Comparison of ENCODE assay signal across 26 cellular contexts in the genomic region with DNA sequence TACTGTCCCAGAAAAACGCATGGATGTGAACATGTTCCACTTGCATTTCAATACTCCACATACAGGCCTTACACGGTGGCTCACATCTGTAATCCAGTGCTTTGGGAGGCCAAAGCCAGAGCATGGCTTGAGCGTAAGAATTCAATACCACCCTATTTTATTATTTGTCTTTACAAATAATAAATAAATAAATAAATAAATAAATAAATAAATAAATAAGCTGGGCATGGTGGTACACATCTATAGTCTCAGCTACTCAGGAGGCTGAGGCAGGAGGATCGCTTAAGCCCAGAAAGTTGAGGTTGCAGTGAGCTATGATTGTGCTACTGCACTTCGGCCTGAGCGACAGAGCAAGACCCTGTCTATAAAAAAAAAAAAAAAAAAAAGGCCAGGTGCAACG. TPM values are rescaled to one million over a fixed set of nuclear protein-coding genes. Genes with fewer than 3 reads are reported as not detected.
DNase-seq lines count a peak whose midpoint lies in the region; ATAC-seq and TF ChIP-seq lines count a peak whose summit lies in the region.
"Had no signal": no experiment of that assay in that cellular context is flagged by ENCODE, and none has a peak within 500 bp of the region (broad histone marks: within the 10 kb centered on the region; RNA-seq: fewer than 3 reads in every experiment).

No MANE protein-coding gene starts in this region.

- H3K27ac Mint-ChIP-seq in activated naive CD8-positive, alpha-beta T cell treated with anti-CD3 and anti-CD28 coated beads, Interleukin-2, amount 10 ng/mL, durations not matched to agents 7 days and 5 days: peak overlapping the region; percentile 87
- H3K27ac Mint-ChIP-seq in activated naive CD8-positive, alpha-beta T cell treated with anti-CD3 and anti-CD28 coated beads, Interleukin-2, amount 50 U/mL, for 24 hours: no peak overlapping the region
- H3K27ac Mint-ChIP-seq in activated T-helper 17 cell treated with anti-CD3 and anti-CD28 coated beads, Interleukin-2, amount 50 U/mL, for 72 hours: no peak overlapping the region

- H3K36me3 ChIP-seq in DND-41 (ENCODE audit: insufficient read depth, low read length): no peaks in the 10 kb centered on the region
- no peaks in the 10 kb centered on the region for H3K36me3 ChIP-seq in uterus
- H3K36me3 ChIP-seq in A673 (ENCODE audit: insufficient read depth, low read length, poor library complexity, severe bottlenecking): no peaks in the 10 kb centered on the region
- H3K36me3 ChIP-seq: colonic mucosa had no signal

- H3K27ac ChIP-seq in DND-41 (ENCODE audit: low read length) (peak overlapping the region; percentile 97), uterus (peak overlapping the region; percentile 57 to 75), A673 (ENCODE audit: low read depth, low read length, poor library complexity, severe bottlenecking) (no peak overlapping the region)
- H3K27ac ChIP-seq: KMS-11, VCaP had no signal

- POLR2A ChIA-PET in activated naive CD8-positive, alpha-beta T cell treated with anti-CD3 and anti-CD28 coated beads, Interleukin-2, amount 10 ng/mL, durations not matched to agents 7 days and 5 days (lab: Charles Lee): interaction anchor here (0.7 to 1.5 kb wide), 3 partner anchors 78 to 274 kb away, joined by 4 to 6 read pairs (median 4); partner anchors contain the start of gene RPL23
- POLR2A ChIA-PET in A673 (lab: Charles Lee; ENCODE audit: low non-redundant PET): no interaction called here

- no peaks in the 10 kb centered on the region for H3K27me3 Mint-ChIP-seq in activated naive CD8-positive, alpha-beta T cell treated with anti-CD3 and anti-CD28 coated beads, Interleukin-2, amount 10 ng/mL, durations not matched to agents 7 days and 5 days
- no peaks in the 10 kb centered on the region for H3K27me3 Mint-ChIP-seq in activated naive CD8-positive, alpha-beta T cell treated with anti-CD3 and anti-CD28 coated beads, Interleukin-2, amount 50 U/mL, for 24 hours
- H3K27me3 Mint-ChIP-seq in activated T-helper 17 cell treated with anti-CD3 and anti-CD28 coated beads, Interleukin-2, amount 50 U/mL, for 72 hours: no peaks in the 10 kb centered on the region

- H3K4me1 ChIP-seq in DND-41 (ENCODE audit: insufficient read depth, low read length): peaks cover 48% of the 10 kb centered on the region
- H3K4me1 ChIP-seq in uterus: peaks cover 0 to 15% of the 10 kb centered on the region in 2 donors
- H3K4me1 ChIP-seq in A673 (ENCODE audit: insufficient read depth, low read length, poor library complexity, severe bottlenecking): peaks cover 13% of the 10 kb centered on the region
- H3K4me1 ChIP-seq: colonic mucosa had no signal

- no peaks in the 10 kb centered on the region for H3K79me2 ChIP-seq in DND-41 (ENCODE audit: insufficient read depth, low read length)

- H3K4me3 ChIP-seq in DND-41 (ENCODE audit: low read depth in 1 of 2, low read length in 2 of 2): no peak overlapping the region
- H3K4me3 ChIP-seq in uterus: no peak overlapping the region
- no peak overlapping the region for H3K4me3 ChIP-seq in A673 (ENCODE audit: low read depth, low read length, poor library complexity, severe bottlenecking)
- H3K4me3 ChIP-seq: colonic mucosa had no signal

- H3K9me3 ChIP-seq in DND-41 (ENCODE audit: insufficient read depth, low read length, severe bottlenecking) (no peaks in the 10 kb centered on the region), uterus (no peaks in the 10 kb centered on the region), A673 (ENCODE audit: low read depth, low read length, poor library complexity, severe bottlenecking) (no peaks in the 10 kb centered on the region)
- H3K9me3 ChIP-seq: colonic mucosa had no signal

- 0 out of 2 replicates have a peak overlapping the region, but pooled peaks have one; percentile 62 for H3K9ac ChIP-seq in DND-41 (ENCODE audit: low read depth, low read length)
- H3K9ac ChIP-seq: KMS-11 had no signal

- no peak overlapping the region for H2AFZ ChIP-seq in DND-41 (ENCODE audit: low read depth, low read length)

- peaks cover 49% of the 10 kb centered on the region for H3K4me1 Mint-ChIP-seq in activated naive CD8-positive, alpha-beta T cell treated with anti-CD3 and anti-CD28 coated beads, Interleukin-2, amount 10 ng/mL, durations not matched to agents 7 days and 5 days
- peaks cover 62% of the 10 kb centered on the region for H3K4me1 Mint-ChIP-seq in activated naive CD8-positive, alpha-beta T cell treated with anti-CD3 and anti-CD28 coated beads, Interleukin-2, amount 50 U/mL, for 24 hours
- peaks cover 48% of the 10 kb centered on the region for H3K4me1 Mint-ChIP-seq in activated T-helper 17 cell treated with anti-CD3 and anti-CD28 coated beads, Interleukin-2, amount 50 U/mL, for 72 hours

- H3K4me3 Mint-ChIP-seq in activated naive CD8-positive, alpha-beta T cell treated with anti-CD3 and anti-CD28 coated beads, Interleukin-2, amount 10 ng/mL, durations not matched to agents 7 days and 5 days: peak overlapping the region; percentile 73
- H3K4me3 Mint-ChIP-seq in activated naive CD8-positive, alpha-beta T cell treated with anti-CD3 and anti-CD28 coated beads, Interleukin-2, amount 50 U/mL, for 24 hours: no peak overlapping the region
- H3K4me3 Mint-ChIP-seq in activated T-helper 17 cell treated with anti-CD3 and anti-CD28 coated beads, Interleukin-2, amount 50 U/mL, for 72 hours: peak overlapping the region; percentile 59

- no TSS peak for BruUV-seq in A673 (replicated peaks; lab: Mats Ljungman, UMichigan)

- no peak for ATAC-seq in activated naive CD8-positive, alpha-beta T cell treated with anti-CD3 and anti-CD28 coated beads, Interleukin-2, amount 10 ng/mL, durations not matched to agents 7 days and 5 days (ENCODE audit: low read depth)
- no peak for ATAC-seq in activated naive CD8-positive, alpha-beta T cell treated with anti-CD3 and anti-CD28 coated beads, Interleukin-2, amount 50 U/mL, for 24 hours
- ATAC-seq in DND-41 (ENCODE audit: insufficient read depth, low read depth): no peak
- ATAC-seq in activated T-helper 17 cell treated with anti-CD3 and anti-CD28 coated beads, Interleukin-2, amount 50 U/mL, for 72 hours (replicated peaks): no peak
- ATAC-seq: right cardiac atrium, SK-N-SH treated with all-trans-retinoic acid at 6 μM for 48 hours had no signal

- H3K4me2 ChIP-seq in DND-41 (ENCODE audit: insufficient read depth, low read length): peak overlapping the region; percentile 76
- H3K4me2 ChIP-seq: KMS-11 had no signal

- intact Hi-C loops in uterus (cut with DNase I; ENCODE audit: low total_unique reads): no loop called here
- intact Hi-C loops in A673 (cut with micrococcal nuclease; ENCODE audit: unreplicated experiment): no loop called here

- CTCF ChIA-PET in A673 (lab: Charles Lee): no interaction called here

- peaks cover 2% of the 10 kb centered on the region for H3K36me3 Mint-ChIP-seq in activated naive CD8-positive, alpha-beta T cell treated with anti-CD3 and anti-CD28 coated beads, Interleukin-2, amount 10 ng/mL, durations not matched to agents 7 days and 5 days
- H3K36me3 Mint-ChIP-seq in activated naive CD8-positive, alpha-beta T cell treated with anti-CD3 and anti-CD28 coated beads, Interleukin-2, amount 50 U/mL, for 24 hours (ENCODE audit: low read depth): no peaks in the 10 kb centered on the region
- H3K36me3 Mint-ChIP-seq in activated T-helper 17 cell treated with anti-CD3 and anti-CD28 coated beads, Interleukin-2, amount 50 U/mL, for 72 hours (ENCODE audit: low read depth): no peaks in the 10 kb centered on the region

- TF ChIP-seq CTCF in DND-41 (IDR thresholded peaks at IDR 0.05; ENCODE audit: borderline replicate concordance, extremely low read depth, low read length, poor library complexity, severe bottlenecking) (no peak), uterus (IDR thresholded peaks at IDR 0.05) (no peak), A673 (conservative IDR thresholded peaks at IDR 0.05; ENCODE audit: low read depth, low read length) (no peak)

- H4K20me1 ChIP-seq in DND-41 (ENCODE audit: insufficient read depth, low read length): no peaks in the 10 kb centered on the region

- no peaks in the 10 kb centered on the region for H3K9me3 Mint-ChIP-seq in activated naive CD8-positive, alpha-beta T cell treated with anti-CD3 and anti-CD28 coated beads, Interleukin-2, amount 10 ng/mL, durations not matched to agents 7 days and 5 days
- H3K9me3 Mint-ChIP-seq in activated naive CD8-positive, alpha-beta T cell treated with anti-CD3 and anti-CD28 coated beads, Interleukin-2, amount 50 U/mL, for 24 hours: no peaks in the 10 kb centered on the region
- H3K9me3 Mint-ChIP-seq in activated T-helper 17 cell treated with anti-CD3 and anti-CD28 coated beads, Interleukin-2, amount 50 U/mL, for 72 hours: no peaks in the 10 kb centered on the region

- no peaks in the 10 kb centered on the region for H3K27me3 ChIP-seq in DND-41 (ENCODE audit: insufficient read depth, low read length, poor library complexity)
- H3K27me3 ChIP-seq in uterus: no peaks in the 10 kb centered on the region
- H3K27me3 ChIP-seq in A673 (replicated peaks; ENCODE audit: insufficient read depth, low read depth, low read length, poor library complexity): no peaks in the 10 kb centered on the region
- H3K27me3 ChIP-seq: colonic mucosa had no signal

- no peak for TF ChIP-seq POLR2A in uterus (IDR thresholded peaks at IDR 0.05)

- DNase-seq in activated naive CD8-positive, alpha-beta T cell treated with anti-CD3 and anti-CD28 coated beads, Interleukin-2, amount 10 ng/mL, durations not matched to agents 7 days and 5 days: no peak
- DNase-seq in activated naive CD8-positive, alpha-beta T cell treated with anti-CD3 and anti-CD28 coated beads, Interleukin-2, amount 50 U/mL, for 24 hours: no peak
- DNase-seq in DND-41 (no peak), uterus (no peak), A673 (ENCODE audit: low spot score) (no peak), NCI-H446 (lab: John Stamatoyannopoulos, UW) (no peak)
- DNase-seq: activated CD4-positive, alpha-beta T cell treated with anti-CD3 and anti-CD28 coated beads, Interleukin-2, amount 50 U/mL, for 4 hours; activated gamma-delta T cell; activated T-cell treated with anti-CD3 and anti-CD28 coated beads for 4 hours; amygdala; colonic mucosa; erythroblast; foreskin fibroblast; GDM1; GOT3; head of caudate nucleus; kidney glomerular epithelial cell; NCI-H1436 treated with DMSO at 0.1 percent for 48 hours; NCI-H510A; right cardiac atrium; trophoblast cell had no signal

RNA-seq across cellular contexts. Expression of gene PLXDC1, which starts 53.9 kb away (rescaled TPM):
- 10 to 100 TPM in 1 of 2 experiments, 1 to 10 TPM in 1; 9.6 to 17.9 TPM for total RNA-seq in activated naive CD8-positive, alpha-beta T cell treated with anti-CD3 and anti-CD28 coated beads, Interleukin-2, amount 10 ng/mL, durations not matched to agents 7 days and 5 days
- total RNA-seq in activated T-helper 17 cell treated with anti-CD3 and anti-CD28 coated beads, Interleukin-2, amount 50 U/mL, for 72 hours: 1 to 10 TPM in 1 of 2 donors, under 1 TPM in 1; 0.41 to 2.1 TPM
- total RNA-seq in uterus (10 to 100 TPM in 3 of 4 donors, 1 to 10 TPM in 1; 3.3 to 45.1 (median 21.5) TPM), A673 (2021) (0.28 and 0.75 TPM in 2 replicates)
- total RNA-seq: lung microvascular endothelial cell had no signal
